Comparison of ENCODE assay signal across 17 cellular contexts in the genomic region with DNA sequence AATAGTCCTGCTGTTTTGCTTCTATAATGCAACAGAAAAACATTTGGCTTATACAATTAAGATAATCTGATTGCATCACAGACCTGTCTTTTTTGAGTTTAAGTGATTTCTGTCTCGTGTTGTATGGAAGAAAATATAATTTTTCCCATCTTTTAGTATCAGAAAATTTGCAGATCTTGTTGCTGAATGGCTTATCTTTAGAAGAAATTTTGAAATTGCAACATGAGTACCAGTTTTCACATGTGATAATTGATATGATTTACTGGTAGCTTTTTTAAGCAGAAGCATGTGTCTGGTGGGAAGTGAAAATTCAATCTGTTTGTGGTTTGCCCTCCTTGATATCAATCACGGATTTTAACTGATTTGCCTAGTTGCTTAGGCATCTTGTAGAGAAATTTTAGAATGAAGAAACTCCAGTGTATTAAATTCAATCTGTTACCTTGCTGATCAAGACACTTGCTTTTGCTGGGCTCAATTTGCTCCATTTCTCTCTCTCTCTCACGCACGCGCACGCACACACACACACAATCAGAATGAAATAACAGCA.
"Had no signal": no experiment of that assay in that cellular context is flagged by ENCODE, and none has a peak within 500 bp of the region (broad histone marks: within the 10 kb centered on the region; RNA-seq: fewer than 3 reads in every experiment).

No MANE protein-coding gene starts in this region.

- H3K4me3 Mint-ChIP-seq: activated T-cell treated with anti-CD3 and anti-CD28 coated beads, Interleukin-2, amount 50 U/mL, for 72 hours; mesothelial cell of epicardium; nephron progenitor cell had no signal

- H3K9me3 Mint-ChIP-seq: activated naive CD4-positive, alpha-beta T cell treated with anti-CD3 and anti-CD28 coated beads, Interleukin-2, amount 50 U/mL, for 72 hours; activated T-cell treated with anti-CD3 and anti-CD28 coated beads, Interleukin-2, amount 50 U/mL, for 72 hours had no signal

- ATAC-seq: activated naive CD4-positive, alpha-beta T cell treated with anti-CD3 and anti-CD28 coated beads, Interleukin-2, amount 50 U/mL, for 72 hours; activated T-cell treated with anti-CD3 and anti-CD28 coated beads, Interleukin-2, amount 50 U/mL, for 72 hours; left lobe of liver had no signal

- H3K27ac Mint-ChIP-seq: activated naive CD4-positive, alpha-beta T cell treated with anti-CD3 and anti-CD28 coated beads, Interleukin-2, amount 50 U/mL, for 72 hours; activated T-cell treated with anti-CD3 and anti-CD28 coated beads, Interleukin-2, amount 50 U/mL, for 72 hours; mesothelial cell of epicardium; nephron progenitor cell had no signal

- DNase-seq: activated CD4-positive, alpha-beta T cell treated with anti-CD3 and anti-CD28 coated beads, Interleukin-2, amount 50 U/mL, for 1 hour; activated CD4-positive, CD25-positive, alpha-beta regulatory T cell treated with anti-CD3 and anti-CD28 coated beads, Interleukin-2, amount 50 U/mL, for 72 hours; activated CD8-positive, alpha-beta memory T cell treated with anti-CD3 and anti-CD28 coated beads for 24 hours; activated CD8-positive, alpha-beta memory T cell treated with anti-CD3 and anti-CD28 coated beads, Interleukin-2, amount 50 U/mL, for 48 hours; activated gamma-delta T cell treated with Interleukin-2 at 50 U/mL for 16 hours; activated T-cell treated with anti-CD3 and anti-CD28 coated beads, Interleukin-2, amount 50 U/mL, for 72 hours; effector CD4-positive, alpha-beta T cell; head of caudate nucleus; kidney; nephron progenitor cell; occipital lobe; retina; stimulated activated naive CD4-positive, alpha-beta T cell; thyroid gland had no signal

- H3K36me3 Mint-ChIP-seq: activated naive CD4-positive, alpha-beta T cell treated with anti-CD3 and anti-CD28 coated beads, Interleukin-2, amount 50 U/mL, for 72 hours; mesothelial cell of epicardium had no signal
